32 cellular contexts compared by ENCODE assay signal in genomic region chr20:11193241-11193640, GRCh38.
DNase-seq lines count a peak whose midpoint lies in the region; ATAC-seq and TF ChIP-seq lines count a peak whose summit lies in the region.
"Had no signal": no experiment of that assay in that cellular context is flagged by ENCODE, and none has a peak within 500 bp of the region (broad histone marks: within the 10 kb centered on the region; RNA-seq: fewer than 3 reads in every experiment).

No MANE protein-coding gene starts in this region.

- H3K9ac ChIP-seq in adipocyte (ENCODE audit: low read length) = no peak overlapping the region
- H3K9ac ChIP-seq: parathyroid adenoma had no signal

- no peak overlapping the region for H3K4me3 ChIP-seq in AG09309 (ENCODE audit: control insufficient read depth, low read depth, low read length)
- no peak overlapping the region for H3K4me3 ChIP-seq in adipocyte (ENCODE audit: low read length)
- H3K4me3 ChIP-seq: left ventricle myocardium inferior, right atrium auricular region, spleen, stomach, tibial artery, vagina had no signal

- TF ChIP-seq CTCF in AG09309 (IDR thresholded peaks at IDR 0.05; ENCODE audit: control insufficient read depth, insufficient read depth, low read depth, low read length, missing control alignments) = no peak

- peaks cover 10% of the 10 kb centered on the region for H3K4me1 ChIP-seq in adipocyte (ENCODE audit: control insufficient read depth, insufficient read depth, low read length)
- H3K4me1 ChIP-seq: BE2C, parathyroid adenoma, stomach, tibial artery had no signal

- ATAC-seq in HG03460 (IDR thresholded peaks at IDR 0.05; ENCODE audit: unreplicated experiment) (no peak), GM21786 (IDR thresholded peaks at IDR 0.05; ENCODE audit: unreplicated experiment) (no peak), HG02981 (IDR thresholded peaks at IDR 0.05; ENCODE audit: unreplicated experiment) (no peak)
- ATAC-seq: CD8-positive, alpha-beta T cell; Panc1 had no signal

- DNase-seq in AG09309 (ENCODE audit: low read depth) (peak; percentile 86), LHCN-M2 (ENCODE audit: low read depth) (peak; percentile 47), adipocyte (ENCODE audit: low read depth) (peak; percentile 28), glomerular visceral epithelial cell (ENCODE audit: extremely low spot score) (peak; percentile 20), NCI-H2107 treated with DMSO at 0.1 percent for 48 hours (lab: John Stamatoyannopoulos, UW; ENCODE audit: unreplicated experiment) (no peak)
- DNase-seq: activated CD4-positive, alpha-beta memory T cell treated with anti-CD3 and anti-CD28 coated beads, Interleukin-2, amount 10 ng/mL, durations not matched to agents 7 days and 5 days; activated CD4-positive, alpha-beta T cell treated with anti-CD3 and anti-CD28 coated beads for 1 hour; activated CD8-positive, alpha-beta memory T cell treated with anti-CD3 and anti-CD28 coated beads, Interleukin-2, amount 50 U/mL, for 4 hours; activated naive CD4-positive, alpha-beta T cell treated with anti-CD3 and anti-CD28 coated beads, Interleukin-2, amount 10 ng/mL, durations not matched to agents 7 days and 5 days; amniotic stem cell; BE2C; CD8-positive, alpha-beta T cell; glutamatergic neuron; HCEC 1CT; islet precursor cell; left ventricle myocardium inferior; NCI-H1417; NCI-H2029; NCI-H226; NCI-H69; SIG-M5; spleen; stimulated activated CD4-positive, alpha-beta T cell treated with anti-CD3 and anti-CD28 coated beads, Interleukin-2, amount 100 ng/mL, for 24 hours; stomach; tibial artery had no signal

- no peaks in the 10 kb centered on the region for H3K9me3 ChIP-seq in adipocyte (ENCODE audit: control insufficient read depth, low read length)
- H3K9me3 ChIP-seq: BE2C, left ventricle myocardium inferior, right atrium auricular region, spleen, stomach, tibial artery, vagina had no signal

- H3K27me3 ChIP-seq in adipocyte (replicated peaks; ENCODE audit: control insufficient read depth, insufficient read depth, low read length) = no peaks in the 10 kb centered on the region
- H3K27me3 ChIP-seq: BE2C, right atrium auricular region, spleen, stomach, tibial artery, vagina had no signal

- no peaks in the 10 kb centered on the region for H3K36me3 ChIP-seq in adipocyte (ENCODE audit: control insufficient read depth, insufficient read depth, low read length, severe bottlenecking)
- H3K36me3 ChIP-seq: BE2C, left ventricle myocardium inferior, right atrium auricular region, spleen, stomach, tibial artery, vagina had no signal
